8 cellular contexts compared by ENCODE assay signal in genomic region chr17:41785091-41785875, GRCh38. TPM values are rescaled to one million over a fixed set of nuclear protein-coding genes. Genes with fewer than 3 reads are reported as not detected.
DNase-seq lines count a peak whose midpoint lies in the region; ATAC-seq and TF ChIP-seq lines count a peak whose summit lies in the region.

No MANE protein-coding gene starts in this region.

- peak overlapping the region; percentile 82 to 96 for H3K18ac ChIP-seq in mesenchymal stem cell (ENCODE audit: low read depth in 1 of 2, low read length in 2 of 2)

- H3K27ac ChIP-seq in colonic mucosa (peak overlapping the region; percentile 92), mesenchymal stem cell (ENCODE audit: low read length, poor library complexity, severe bottlenecking) (peak overlapping the region; percentile 88), aorta (ENCODE audit: low read depth in 1 of 2, low read length in 2 of 2) (no peak overlapping the region)

- H3K27me3 Mint-ChIP-seq in natural killer cell (ENCODE audit: low read depth in 2 of 2) = peaks cover 14 to 27% of the 10 kb centered on the region in 2 donors
- peaks cover 9 to 16% of the 10 kb centered on the region in 2 donors for H3K27me3 Mint-ChIP-seq in natural killer cell treated with Interleukin-12 subunit alpha and Interleukin-12 subunit beta and Interleukin-15 and Interleukin-18, amount 100 ng/mL, for 72 hours

- peak overlapping the region; percentile 91 for H2BK15ac ChIP-seq in mesenchymal stem cell (ENCODE audit: low read depth, poor library complexity, severe bottlenecking)

- H2BK120ac ChIP-seq in mesenchymal stem cell (ENCODE audit: low read depth, low read length) = peak overlapping the region; percentile 71

- peak overlapping the region; percentile 79 for H4K91ac ChIP-seq in mesenchymal stem cell (ENCODE audit: low read length)

- ATAC-seq in natural killer cell = no peak
- no peak for ATAC-seq in natural killer cell treated with Interleukin-12 subunit alpha and Interleukin-12 subunit beta and Interleukin-15 and Interleukin-18, amount 100 ng/mL, for 72 hours
- no peak for ATAC-seq in aorta (ENCODE audit: low FRiP score)

- H3K14ac ChIP-seq in mesenchymal stem cell (ENCODE audit: low read length in 2 of 2) = peak overlapping the region in 1 of 2 experiments; percentile 95

- H3K27ac Mint-ChIP-seq in natural killer cell = no peak overlapping the region
- no peak overlapping the region for H3K27ac Mint-ChIP-seq in natural killer cell treated with Interleukin-12 subunit alpha and Interleukin-12 subunit beta and Interleukin-15 and Interleukin-18, amount 100 ng/mL, for 72 hours

- no peak for TF ChIP-seq CTCF in natural killer cell (IDR thresholded peaks at IDR 0.05)
- TF ChIP-seq CTCF in colonic mucosa (IDR thresholded peaks at IDR 0.05) = no peak

- peak overlapping the region; percentile 71 for H3K4me3 Mint-ChIP-seq in natural killer cell
- H3K4me3 Mint-ChIP-seq in natural killer cell treated with Interleukin-12 subunit alpha and Interleukin-12 subunit beta and Interleukin-15 and Interleukin-18, amount 100 ng/mL, for 72 hours = no peak overlapping the region

- DNase-seq in natural killer cell (no peak), colonic mucosa (peak; percentile 45), mesenchymal stem cell (peak; percentile 54), aorta (no peak), activated gamma-delta T cell treated with Interleukin-2 at 50 U/mL for 16 hours (no peak), AG20443 (ENCODE audit: low spot score) (no peak)
- DNase-seq in natural killer cell treated with Interleukin-12 subunit alpha and Interleukin-12 subunit beta and Interleukin-15 and Interleukin-18, amount 100 ng/mL, for 72 hours (ENCODE audit: low spot score) = no peak
- DNase-seq in activated CD8-positive, alpha-beta memory T cell treated with anti-CD3 and anti-CD28 coated beads for 24 hours = no peak

- peak overlapping the region; percentile 87 for H3K4me2 ChIP-seq in mesenchymal stem cell (ENCODE audit: low read length, poor library complexity, severe bottlenecking)

- no peak overlapping the region for H2BK12ac ChIP-seq in mesenchymal stem cell (ENCODE audit: low read length in 2 of 2)

- no peaks in the 10 kb centered on the region for H3K9me3 Mint-ChIP-seq in natural killer cell
- H3K9me3 Mint-ChIP-seq in natural killer cell treated with Interleukin-12 subunit alpha and Interleukin-12 subunit beta and Interleukin-15 and Interleukin-18, amount 100 ng/mL, for 72 hours = no peaks in the 10 kb centered on the region

- WGBS in mesenchymal stem cell = 0% methylated on average over 11 of the region's 14 CpGs
- WGBS in aorta, 2 donors = 10 to 12% methylated on average over 13 to 14 of the region's 14 CpGs

- H2AK5ac ChIP-seq in mesenchymal stem cell (ENCODE audit: low read length, severe bottlenecking) = peak overlapping the region; percentile 94

- peaks cover 0 to 24% of the 10 kb centered on the region in 2 donors for H3K4me1 Mint-ChIP-seq in natural killer cell
- peaks cover 7 to 8% of the 10 kb centered on the region in 2 donors for H3K4me1 Mint-ChIP-seq in natural killer cell treated with Interleukin-12 subunit alpha and Interleukin-12 subunit beta and Interleukin-15 and Interleukin-18, amount 100 ng/mL, for 72 hours (ENCODE audit: low read depth in 2 of 2)

- H2BK5ac ChIP-seq in mesenchymal stem cell (ENCODE audit: low read depth, low read length, poor library complexity, severe bottlenecking) = peak overlapping the region; percentile 90

- no peaks in the 10 kb centered on the region for H3K79me1 ChIP-seq in mesenchymal stem cell (replicated peaks; ENCODE audit: low read length, poor library complexity, severe bottlenecking)

- H3K4me1 ChIP-seq in colonic mucosa (peaks cover 3% of the 10 kb centered on the region), mesenchymal stem cell (ENCODE audit: control insufficient read depth, insufficient read depth, low read depth, low read length) (peaks cover 24% of the 10 kb centered on the region), aorta (ENCODE audit: control insufficient read depth in 1 of 2, insufficient read depth in 2 of 2, low read length in 2 of 2) (peaks cover 0 to 6% of the 10 kb centered on the region in 2 donors)

- H3K4ac ChIP-seq in mesenchymal stem cell (ENCODE audit: low read depth in 1 of 2, low read length in 2 of 2) = peak overlapping the region; percentile 46 to 98

- H2AFZ ChIP-seq in mesenchymal stem cell (ENCODE audit: low read depth, low read length) = no peak overlapping the region

- no peaks in the 10 kb centered on the region for H3K9me3 ChIP-seq in colonic mucosa
- no peaks in the 10 kb centered on the region for H3K9me3 ChIP-seq in mesenchymal stem cell (ENCODE audit: control insufficient read depth, low read length)
- H3K9me3 ChIP-seq in aorta (ENCODE audit: control insufficient read depth, low read length) = no peaks in the 10 kb centered on the region

- no peaks in the 10 kb centered on the region for H3K36me3 ChIP-seq in colonic mucosa
- peaks cover 0 to 26% of the 10 kb centered on the region in 2 experiments for H3K36me3 ChIP-seq in mesenchymal stem cell (ENCODE audit: control insufficient read depth in 1 of 2, insufficient read depth in 2 of 2, low read depth in 1 of 2, low read length in 2 of 2)
- H3K36me3 ChIP-seq in aorta (ENCODE audit: control insufficient read depth in 1 of 2, insufficient read depth in 2 of 2, low read length in 1 of 2) = no peaks in the 10 kb centered on the region

- peak overlapping the region; percentile 92 to 93 for H3K9ac ChIP-seq in colonic mucosa (ENCODE audit: low read depth in 2 of 2, low read length in 2 of 2)
- peak overlapping the region; percentile 36 for H3K9ac ChIP-seq in mesenchymal stem cell (ENCODE audit: low read length)

- H3K4me3 ChIP-seq in colonic mucosa (peak overlapping the region; percentile 70), mesenchymal stem cell (ENCODE audit: insufficient read depth in 1 of 2, low read depth in 1 of 2, low read length in 2 of 2) (peak overlapping the region; percentile 71 to 96), aorta (ENCODE audit: low read length in 2 of 2) (peak overlapping the region; percentile 31 to 51)

- H3K27me3 ChIP-seq in colonic mucosa = no peaks in the 10 kb centered on the region
- peaks cover 0 to 39% of the 10 kb centered on the region in 2 experiments for H3K27me3 ChIP-seq in mesenchymal stem cell (ENCODE audit: control insufficient read depth in 1 of 2, insufficient read depth in 1 of 2, low read length in 2 of 2)
- H3K27me3 ChIP-seq in aorta (ENCODE audit: control insufficient read depth in 1 of 2, insufficient read depth in 2 of 2, low read length in 1 of 2) = no peaks in the 10 kb centered on the region

- peak overlapping the region in 1 of 2 experiments; percentile 81 for H3K23ac ChIP-seq in mesenchymal stem cell (ENCODE audit: low read length in 2 of 2)

- intact Hi-C loops in natural killer cell (cut with micrococcal nuclease) = no loop called here
- intact Hi-C loops in colonic mucosa (cut with DNase I) = no loop called here
- intact Hi-C loops in aorta (cut with DNase I) = no loop called here

- peak overlapping the region; percentile 79 for H4K8ac ChIP-seq in mesenchymal stem cell (ENCODE audit: low read length)

- H3K36me3 Mint-ChIP-seq in natural killer cell = no peaks in the 10 kb centered on the region
- H3K36me3 Mint-ChIP-seq in natural killer cell treated with Interleukin-12 subunit alpha and Interleukin-12 subunit beta and Interleukin-15 and Interleukin-18, amount 100 ng/mL, for 72 hours = no peaks in the 10 kb centered on the region

RNA-seq across cellular contexts. Expression of gene JUP, which starts 1.2 kb away (rescaled TPM):
- total RNA-seq in natural killer cell (10 to 100 TPM in 1 of 3 donors, 1 to 10 TPM in 2; 1.8 to 12.1 (median 2.0) TPM), colonic mucosa (100 to 1,000 TPM; 317 to 353 TPM), aorta (10 to 100 TPM; 35.7 to 41.0 TPM)
- total RNA-seq in natural killer cell treated with Interleukin-12 subunit alpha and Interleukin-12 subunit beta and Interleukin-15 and Interleukin-18, amount 100 ng/mL, for 72 hours = 1 to 10 TPM in 1 of 2 donors, under 1 TPM in 1; 0.14 to 1.0 TPM
- 146 TPM for polyA plus RNA-seq in mesenchymal stem cell (2013, experiment 1 of 2)
- 140 TPM for polyA plus RNA-seq in mesenchymal stem cell (2013, experiment 2 of 2)
- 10 to 100 TPM; 48.3 to 64.3 TPM for polyA plus RNA-seq in aorta

RNA-seq across cellular contexts. Expression of gene P3H4, which starts 26.5 kb away (rescaled TPM):
- total RNA-seq in natural killer cell (1 to 10 TPM; 6.9 to 8.9 (median 7.5) TPM), colonic mucosa (10 to 100 TPM in 1 of 2 donors, 1 to 10 TPM in 1; 8.5 to 16.7 TPM), aorta (10 to 100 TPM; 14.4 to 19.6 TPM)
- total RNA-seq in natural killer cell treated with Interleukin-12 subunit alpha and Interleukin-12 subunit beta and Interleukin-15 and Interleukin-18, amount 100 ng/mL, for 72 hours = 1 to 10 TPM; 1.8 to 5.2 TPM
- polyA plus RNA-seq in mesenchymal stem cell (2013, experiment 1 of 2) = 63.6 TPM
- polyA plus RNA-seq in mesenchymal stem cell (2013, experiment 2 of 2) = 62.2 TPM
- 10 to 100 TPM; 10.5 to 15.1 TPM for polyA plus RNA-seq in aorta

RNA-seq across cellular contexts. Expression of gene FKBP10, which starts 27.5 kb away (rescaled TPM):
- 1 to 10 TPM; 5.6 to 8.8 (median 6.0) TPM for total RNA-seq in natural killer cell
- total RNA-seq in natural killer cell treated with Interleukin-12 subunit alpha and Interleukin-12 subunit beta and Interleukin-15 and Interleukin-18, amount 100 ng/mL, for 72 hours = under 1 TPM; 0.64 to 0.74 TPM
- 10 to 100 TPM; 10.3 to 12.8 TPM for total RNA-seq in colonic mucosa
- polyA plus RNA-seq in mesenchymal stem cell (2013, experiment 1 of 2) = 641 TPM
- 626 TPM for polyA plus RNA-seq in mesenchymal stem cell (2013, experiment 2 of 2)
- 100 to 1,000 TPM; 140 to 172 TPM for total RNA-seq in aorta
- 100 to 1,000 TPM in 1 of 2 donors, 10 to 100 TPM in 1; 70.5 to 260 TPM for polyA plus RNA-seq in aorta

RNA-seq across cellular contexts. Expression of gene NT5C3B, which starts 50.7 kb away (rescaled TPM):
- total RNA-seq in natural killer cell (1 to 10 TPM; 9.1 to 10.0 (median 9.8) TPM), colonic mucosa (10 to 100 TPM; 19.5 to 20.2 TPM), aorta (10 to 100 TPM; 43.5 to 64.3 TPM)
- total RNA-seq in natural killer cell treated with Interleukin-12 subunit alpha and Interleukin-12 subunit beta and Interleukin-15 and Interleukin-18, amount 100 ng/mL, for 72 hours = 10 to 100 TPM; 18.8 to 49.4 TPM
- 50.3 TPM for polyA plus RNA-seq in mesenchymal stem cell (2013, experiment 1 of 2)
- polyA plus RNA-seq in mesenchymal stem cell (2013, experiment 2 of 2) = 50.3 TPM
- 100 to 1,000 TPM; 100 to 155 TPM for polyA plus RNA-seq in aorta

RNA-seq across cellular contexts. Expression of gene HAP1, which starts 50.8 kb away (rescaled TPM):
- total RNA-seq in natural killer cell = not detected
- total RNA-seq in natural killer cell treated with Interleukin-12 subunit alpha and Interleukin-12 subunit beta and Interleukin-15 and Interleukin-18, amount 100 ng/mL, for 72 hours = not detected
- total RNA-seq in colonic mucosa = under 1 TPM; 0.10 to 0.53 TPM
- polyA plus RNA-seq in mesenchymal stem cell (2013, experiment 1 of 2) = 1.6 TPM
- polyA plus RNA-seq in mesenchymal stem cell (2013, experiment 2 of 2) = 1.5 TPM
- under 1 TPM in 1 of 2 donors, not detected in 1; 0.06 TPM for total RNA-seq in aorta
- not detected for polyA plus RNA-seq in aorta

Comparison
In these comparisons a context has a peak if more than half of its experiments do, and no peak if none do; other contexts are left out.
1. DNase-seq: peak in colonic mucosa (single experiment) and mesenchymal stem cell (single experiment); none in natural killer cell (single experiment), natural killer cell treated with Interleukin-12 subunit alpha and Interleukin-12 subunit beta and Interleukin-15 and Interleukin-18, amount 100 ng/mL, for 72 hours (single experiment), aorta (0 of 2), activated gamma-delta T cell treated with Interleukin-2 at 50 U/mL for 16 hours (single experiment), activated CD8-positive, alpha-beta memory T cell treated with anti-CD3 and anti-CD28 coated beads for 24 hours (single experiment) and AG20443 (single experiment).
2. H3K27ac ChIP-seq: peak in colonic mucosa (single experiment) and mesenchymal stem cell (single experiment); none in aorta (0 of 2).
3. RNA of gene JUP, which starts 1.2 kb away (total RNA-seq): 317 to 353 TPM in colonic mucosa; 35.7 to 41.0 TPM in aorta, 1.8 to 12.1 TPM in natural killer cell and 0.14 to 1.0 TPM in natural killer cell treated with Interleukin-12 subunit alpha and Interleukin-12 subunit beta and Interleukin-15 and Interleukin-18, amount 100 ng/mL, for 72 hours; every median in the first group is over 4 times any median in the second.
4. RNA of gene FKBP10, which starts 27.5 kb away (total RNA-seq): 140 to 172 TPM in aorta; 10.3 to 12.8 TPM in colonic mucosa, 5.6 to 8.8 TPM in natural killer cell and 0.64 to 0.74 TPM in natural killer cell treated with Interleukin-12 subunit alpha and Interleukin-12 subunit beta and Interleukin-15 and Interleukin-18, amount 100 ng/mL, for 72 hours; every median in the first group is over 10 times any median in the second.
5. Peak in every context shown above with its lines, with median percentiles within 50 percentile points of each other: H3K4me3 ChIP-seq.